Comparison of ENCODE assay signal across 3 cellular contexts in the genomic region with DNA sequence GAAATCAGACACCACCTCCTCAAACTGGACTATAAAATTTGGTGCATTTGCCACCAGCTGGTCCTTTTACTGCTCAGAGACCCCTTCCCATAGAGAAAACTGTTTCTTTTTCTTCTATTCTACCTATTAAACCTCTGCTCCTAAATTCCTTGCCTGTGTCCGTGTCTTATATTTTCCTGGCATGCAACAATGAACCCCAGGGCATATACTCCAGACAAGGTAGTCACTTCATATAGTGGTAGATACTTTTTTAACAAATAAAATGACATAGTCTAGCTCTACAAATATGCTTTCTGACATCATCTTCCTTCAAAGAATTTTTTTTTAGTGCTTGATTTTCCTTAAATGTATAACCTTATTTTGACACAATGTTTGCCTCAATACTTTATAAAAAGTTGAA.
"Had no signal": no experiment of that assay in that cellular context is flagged by ENCODE, and none has a peak within 500 bp of the region (broad histone marks: within the 10 kb centered on the region; RNA-seq: fewer than 3 reads in every experiment).

No MANE protein-coding gene starts in this region.

- H3K4me3 ChIP-seq: GM12878 had no signal

- DNase-seq: GDM1, GF-D8 had no signal
